Comparison of ENCODE assay signal across 24 cellular contexts in the genomic region with DNA sequence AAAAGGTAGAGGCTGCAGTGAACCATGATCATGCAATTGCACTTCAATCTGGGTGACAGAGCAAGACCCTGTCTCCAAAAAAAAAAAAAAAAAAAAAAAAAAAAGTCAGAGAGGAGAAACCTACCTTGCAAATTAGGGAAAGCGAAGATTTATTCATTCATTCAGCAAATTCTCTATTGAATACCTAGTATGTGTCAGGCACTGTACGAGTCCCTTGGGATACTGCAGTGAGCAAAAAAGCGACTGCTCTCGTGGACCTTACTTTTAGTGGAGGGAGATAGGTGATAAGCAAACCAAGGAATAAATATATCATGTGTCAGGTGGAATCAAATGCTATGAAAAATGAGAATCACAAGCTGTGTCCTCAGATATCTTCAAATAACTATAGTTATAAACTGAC.
A peak's percentile ranks its signal among the peaks of the same experiment; 100 is the strongest.
DNase-seq lines count a peak whose midpoint lies in the region; ATAC-seq, FAIRE-seq and TF ChIP-seq lines count a peak whose summit lies in the region.
"Had no signal": no experiment of that assay in that cellular context is flagged by ENCODE, and none has a peak within 500 bp of the region (broad histone marks: within the 10 kb centered on the region; RNA-seq: fewer than 3 reads in every experiment).

No MANE protein-coding gene starts in this region.

- no peak for FAIRE-seq in K562 (lab: Jason Lieb, UNC)
- FAIRE-seq: G401.6, GM12878 had no signal

- H3K27ac Mint-ChIP-seq in activated CD8-positive, alpha-beta T cell treated with anti-CD3 and anti-CD28 coated beads for 36 hours, result peak overlapping the region; percentile 40
- H3K27ac Mint-ChIP-seq in activated CD8-positive, alpha-beta T cell treated with anti-CD3 and anti-CD28 coated beads, Interleukin-2, amount 10 ng/mL, durations not matched to agents 7 days and 5 days, result no peak overlapping the region
- H3K27ac Mint-ChIP-seq in activated naive CD8-positive, alpha-beta T cell, result peak overlapping the region; percentile 52
- H3K27ac Mint-ChIP-seq in activated naive CD8-positive, alpha-beta T cell treated with anti-CD3 and anti-CD28 coated beads, Interleukin-2, amount 50 U/mL, for 24 hours, result no peak overlapping the region

- TF ChIP-seq RAD21 in K562 (CRISPR knock-in tag; conservative IDR thresholded peaks at IDR 0.05 in 1 of 2, IDR thresholded peaks at IDR 0.05 in 1 of 2), result no peak

- no peaks in the 10 kb centered on the region for H3K9me1 ChIP-seq in K562 (ENCODE audit: control insufficient read depth, insufficient read depth, low read length)

- H3K27ac ChIP-seq in PC-3 (ENCODE audit: low read length), result peak overlapping the region; percentile 56; the same call in 1 of the 2 replicates
- no peak overlapping the region for H3K27ac ChIP-seq in K562 (ENCODE audit: extremely low read depth, low read depth, low read length)
- H3K27ac ChIP-seq: RWPE1 had no signal

- H3K9me3 ChIP-seq in PC-3 (ENCODE audit: low read length), result no peaks in the 10 kb centered on the region
- no peaks in the 10 kb centered on the region for H3K9me3 ChIP-seq in K562 (replicated peaks; ENCODE audit: control insufficient read depth, insufficient read depth, low read depth, low read length)
- H3K9me3 ChIP-seq: HAP-1 had no signal

- POLR2A ChIA-PET in activated CD8-positive, alpha-beta T cell treated with anti-CD3 and anti-CD28 coated beads for 36 hours (lab: Charles Lee), result interaction anchor here (3.2 kb wide), 1 partner anchor 102 kb away, joined by 11 read pairs; the partner anchor contains the start of gene STIM1
- POLR2A ChIA-PET in activated CD8-positive, alpha-beta T cell treated with anti-CD3 and anti-CD28 coated beads, Interleukin-2, amount 10 ng/mL, durations not matched to agents 7 days and 5 days (lab: Charles Lee), result interaction anchor here (1.7 kb wide), 1 partner anchor 102 kb away, joined by 6 read pairs; the partner anchor contains the start of gene STIM1
- POLR2A ChIA-PET in PC-3 (lab: Charles Lee; ENCODE audit: unreplicated experiment), result no interaction called here
- POLR2A ChIA-PET in K562 (lab: Yijun Ruan, JAX), result no interaction called here

- H3K27me3 ChIP-seq in PC-3 (ENCODE audit: low read length) (no peaks in the 10 kb centered on the region), K562 (ENCODE audit: control insufficient read depth in 2 of 2, insufficient read depth in 2 of 2, low read length in 2 of 2) (no peaks in the 10 kb centered on the region)

- WGBS in K562 (ENCODE audit: insufficient coverage, low coverage, missing lambda C conversion rate), result 78% methylated on average over 4 of the region's 4 CpGs

- no peak for TF ChIP-seq CTCF in activated CD8-positive, alpha-beta T cell treated with anti-CD3 and anti-CD28 coated beads for 36 hours (IDR thresholded peaks at IDR 0.05)
- TF ChIP-seq CTCF in PC-3 (conservative IDR thresholded peaks at IDR 0.05; ENCODE audit: low read depth, low read length) (no peak), K562 (IDR thresholded peaks at IDR 0.05 in 2 of 3, conservative IDR thresholded peaks at IDR 0.05 in 1 of 3; ENCODE audit: insufficient read depth in 2 of 3, low read depth in 1 of 3, low read length in 3 of 3) (no peak)

- H3K4me2 ChIP-seq in PC-3 (ENCODE audit: low read length), result no peak overlapping the region
- H3K4me2 ChIP-seq in K562 (ENCODE audit: insufficient read depth, low read length), result no peak overlapping the region; the same call in 1 of the 2 replicates

- DNase-seq in activated CD8-positive, alpha-beta T cell treated with anti-CD3 and anti-CD28 coated beads for 36 hours, result no peak
- no peak for DNase-seq in activated CD8-positive, alpha-beta T cell treated with anti-CD3 and anti-CD28 coated beads, Interleukin-2, amount 10 ng/mL, durations not matched to agents 7 days and 5 days
- DNase-seq in activated naive CD8-positive, alpha-beta T cell treated with anti-CD3 and anti-CD28 coated beads, Interleukin-2, amount 50 U/mL, for 24 hours, result no peak
- DNase-seq in PC-3, result no peak
- no peak for DNase-seq in K562 (ENCODE audit: extremely low read depth in 1 of 4, low spot score in 3 of 4)
- DNase-seq in GM03348 (ENCODE audit: low spot score), result no peak
- DNase-seq: COR-L47, DMS53, GOT3, NCI-H1048, NCI-H1417 treated with DMSO at 0.1 percent for 48 hours, NCI-H1694 treated with DMSO at 0.1 percent for 48 hours, NCI-H2081, NCI-H2227 treated with DMSO at 0.1 percent for 48 hours, NCI-H526 treated with DMSO at 0.1 percent for 48 hours, SHP77 had no signal

- no peak for ATAC-seq in activated CD8-positive, alpha-beta T cell treated with anti-CD3 and anti-CD28 coated beads for 36 hours
- no peak for ATAC-seq in activated CD8-positive, alpha-beta T cell treated with anti-CD3 and anti-CD28 coated beads, Interleukin-2, amount 10 ng/mL, durations not matched to agents 7 days and 5 days
- ATAC-seq in activated naive CD8-positive, alpha-beta T cell treated with anti-CD3 and anti-CD28 coated beads, Interleukin-2, amount 50 U/mL, for 24 hours, result no peak
- ATAC-seq in PC-3 (no peak), K562 (no peak), HG03342 (IDR thresholded peaks at IDR 0.05; ENCODE audit: unreplicated experiment) (no peak)
- ATAC-seq: Panc1 had no signal

- TF ChIP-seq EP300 in K562 (IDR thresholded peaks at IDR 0.05; ENCODE audit: low read length), result no peak

- H3K4me3 ChIP-seq in PC-3 (ENCODE audit: low read length), result no peak overlapping the region
- H3K4me3 ChIP-seq in K562, result no peak overlapping the region
- H3K4me3 ChIP-seq: GM12878, HAP-1 had no signal

- H3K4me1 Mint-ChIP-seq in activated CD8-positive, alpha-beta T cell treated with anti-CD3 and anti-CD28 coated beads for 36 hours (ENCODE audit: low read depth), result peaks cover 79% of the 10 kb centered on the region
- peaks cover 81% of the 10 kb centered on the region for H3K4me1 Mint-ChIP-seq in activated CD8-positive, alpha-beta T cell treated with anti-CD3 and anti-CD28 coated beads, Interleukin-2, amount 10 ng/mL, durations not matched to agents 7 days and 5 days (ENCODE audit: low read depth)
- H3K4me1 Mint-ChIP-seq in activated naive CD8-positive, alpha-beta T cell (ENCODE audit: low read depth), result peaks cover 82% of the 10 kb centered on the region
- H3K4me1 Mint-ChIP-seq in activated naive CD8-positive, alpha-beta T cell treated with anti-CD3 and anti-CD28 coated beads, Interleukin-2, amount 50 U/mL, for 24 hours, result peaks cover 86% of the 10 kb centered on the region

- no peaks in the 10 kb centered on the region for H3K9me3 Mint-ChIP-seq in activated CD8-positive, alpha-beta T cell treated with anti-CD3 and anti-CD28 coated beads for 36 hours
- no peaks in the 10 kb centered on the region for H3K9me3 Mint-ChIP-seq in activated CD8-positive, alpha-beta T cell treated with anti-CD3 and anti-CD28 coated beads, Interleukin-2, amount 10 ng/mL, durations not matched to agents 7 days and 5 days (ENCODE audit: insufficient read depth)
- no peaks in the 10 kb centered on the region for H3K9me3 Mint-ChIP-seq in activated naive CD8-positive, alpha-beta T cell (ENCODE audit: low read depth)
- H3K9me3 Mint-ChIP-seq in activated naive CD8-positive, alpha-beta T cell treated with anti-CD3 and anti-CD28 coated beads, Interleukin-2, amount 50 U/mL, for 24 hours, result no peaks in the 10 kb centered on the region
- H3K9me3 Mint-ChIP-seq: IgD-negative memory B cell had no signal

- intact Hi-C loops in activated CD8-positive, alpha-beta T cell treated with anti-CD3 and anti-CD28 coated beads for 36 hours (cut with micrococcal nuclease), result no loop called here
- intact Hi-C loops in PC-3 (cut with micrococcal nuclease) (loop anchor here (5.0 to 10.0 kb wide), 2 partner anchors 34 to 118 kb away; no protein-coding TSS in a partner anchor), K562 (cut with micrococcal nuclease) (no loop called here)

- peaks cover 9% of the 10 kb centered on the region for H3K36me3 Mint-ChIP-seq in activated CD8-positive, alpha-beta T cell treated with anti-CD3 and anti-CD28 coated beads for 36 hours (ENCODE audit: low read depth)
- peaks cover 37% of the 10 kb centered on the region for H3K36me3 Mint-ChIP-seq in activated CD8-positive, alpha-beta T cell treated with anti-CD3 and anti-CD28 coated beads, Interleukin-2, amount 10 ng/mL, durations not matched to agents 7 days and 5 days (ENCODE audit: low read depth)
- H3K36me3 Mint-ChIP-seq in activated naive CD8-positive, alpha-beta T cell, result peaks cover 4% of the 10 kb centered on the region
- peaks cover 8% of the 10 kb centered on the region for H3K36me3 Mint-ChIP-seq in activated naive CD8-positive, alpha-beta T cell treated with anti-CD3 and anti-CD28 coated beads, Interleukin-2, amount 50 U/mL, for 24 hours (ENCODE audit: low read depth)
- H3K36me3 Mint-ChIP-seq: IgD-negative memory B cell had no signal

- no peaks in the 10 kb centered on the region for H3K9me2 ChIP-seq in PC-3 (replicated peaks; ENCODE audit: low read length)

- BruUV-seq in PC-3 (replicated peaks; lab: Mats Ljungman, UMichigan) (no TSS peak), K562 (replicated peaks; lab: Mats Ljungman, UMichigan) (no TSS peak)

- TF ChIP-seq POLR2A in K562 (conservative IDR thresholded peaks at IDR 0.05), result no peak

- H3K4me1 ChIP-seq in PC-3 (ENCODE audit: insufficient read depth, low read length), result peaks cover 48% of the 10 kb centered on the region
- peaks cover 12 to 43% of the 10 kb centered on the region in 2 experiments for H3K4me1 ChIP-seq in K562 (replicated peaks in 1 of 2; ENCODE audit: control insufficient read depth in 2 of 2, insufficient read depth in 2 of 2, low read length in 2 of 2)
- H3K4me1 ChIP-seq: HAP-1 had no signal

- no peaks in the 10 kb centered on the region for H4K20me1 ChIP-seq in PC-3 (ENCODE audit: low read length)
- H4K20me1 ChIP-seq in K562 (replicated peaks; ENCODE audit: control insufficient read depth, insufficient read depth, low read length), result no peaks in the 10 kb centered on the region

- in situ Hi-C loops in K562 (cut with MboI), result no loop called here

- no peak overlapping the region for H3K9ac ChIP-seq in PC-3 (ENCODE audit: low read length)
- no peak overlapping the region for H3K9ac ChIP-seq in K562 (ENCODE audit: insufficient read depth in 1 of 2, low read depth in 2 of 2, low read length in 2 of 2)

- H3K36me3 ChIP-seq in PC-3 (ENCODE audit: low read depth, low read length) (no peaks in the 10 kb centered on the region), K562 (ENCODE audit: control insufficient read depth, insufficient read depth, low read length) (no peaks in the 10 kb centered on the region)
- H3K36me3 ChIP-seq: HAP-1 had no signal

- no peak overlapping the region for H3K4me3 Mint-ChIP-seq in activated CD8-positive, alpha-beta T cell treated with anti-CD3 and anti-CD28 coated beads for 36 hours
- H3K4me3 Mint-ChIP-seq in activated CD8-positive, alpha-beta T cell treated with anti-CD3 and anti-CD28 coated beads, Interleukin-2, amount 10 ng/mL, durations not matched to agents 7 days and 5 days, result no peak overlapping the region
- H3K4me3 Mint-ChIP-seq in activated naive CD8-positive, alpha-beta T cell, result no peak overlapping the region
- no peak overlapping the region for H3K4me3 Mint-ChIP-seq in activated naive CD8-positive, alpha-beta T cell treated with anti-CD3 and anti-CD28 coated beads, Interleukin-2, amount 50 U/mL, for 24 hours

- no peak overlapping the region for H2AFZ ChIP-seq in PC-3 (ENCODE audit: low read length)
- H2AFZ ChIP-seq in K562 (ENCODE audit: low read depth, low read length), result no peak overlapping the region

- CTCF ChIA-PET in activated CD8-positive, alpha-beta T cell treated with anti-CD3 and anti-CD28 coated beads for 36 hours (lab: Charles Lee), result no interaction called here
- CTCF ChIA-PET in activated CD8-positive, alpha-beta T cell treated with anti-CD3 and anti-CD28 coated beads, Interleukin-2, amount 10 ng/mL, durations not matched to agents 7 days and 5 days (lab: Charles Lee), result interaction anchor here (0.7 to 1.9 kb wide), 2 partner anchors 102 to 116 kb away, joined by 3 to 10 read pairs; partner anchors contain the start of gene STIM1
- CTCF ChIA-PET in PC-3 (lab: Charles Lee), result no interaction called here
- CTCF ChIA-PET in K562 (lab: Yijun Ruan, JAX; ENCODE audit: low intra/inter-chr PET ratio), result interaction anchor here (0.6 kb wide), 1 partner anchor 106 kb away, joined by 3 read pairs; no protein-coding TSS in a partner anchor

- no peaks in the 10 kb centered on the region for H3K27me3 Mint-ChIP-seq in activated CD8-positive, alpha-beta T cell treated with anti-CD3 and anti-CD28 coated beads for 36 hours
- H3K27me3 Mint-ChIP-seq in activated CD8-positive, alpha-beta T cell treated with anti-CD3 and anti-CD28 coated beads, Interleukin-2, amount 10 ng/mL, durations not matched to agents 7 days and 5 days (ENCODE audit: low read depth), result no peaks in the 10 kb centered on the region
- H3K27me3 Mint-ChIP-seq in activated naive CD8-positive, alpha-beta T cell, result no peaks in the 10 kb centered on the region
- H3K27me3 Mint-ChIP-seq in activated naive CD8-positive, alpha-beta T cell treated with anti-CD3 and anti-CD28 coated beads, Interleukin-2, amount 50 U/mL, for 24 hours, result no peaks in the 10 kb centered on the region
- H3K27me3 Mint-ChIP-seq: IgD-negative memory B cell had no signal

- 0 out of 2 replicates have a peak, but pooled peaks cover 5% of the 10 kb centered on the region for H3K79me2 ChIP-seq in PC-3 (ENCODE audit: low read length)
- H3K79me2 ChIP-seq in K562 (ENCODE audit: control insufficient read depth, insufficient read depth, low read length), result peaks cover 46% of the 10 kb centered on the region

- peaks cover 5% of the 10 kb centered on the region for H3F3A ChIP-seq in PC-3 (ENCODE audit: low read length, unreplicated experiment)

Comparison
In these comparisons a context has a peak if more than half of its experiments do, and no peak if none do; other contexts are left out.
1. H3K27ac Mint-ChIP-seq: peak in activated CD8-positive, alpha-beta T cell treated with anti-CD3 and anti-CD28 coated beads for 36 hours (single experiment) and activated naive CD8-positive, alpha-beta T cell (single experiment); none in activated CD8-positive, alpha-beta T cell treated with anti-CD3 and anti-CD28 coated beads, Interleukin-2, amount 10 ng/mL, durations not matched to agents 7 days and 5 days (single experiment) and activated naive CD8-positive, alpha-beta T cell treated with anti-CD3 and anti-CD28 coated beads, Interleukin-2, amount 50 U/mL, for 24 hours (single experiment).
2. CTCF ChIA-PET loops: an anchor here in activated CD8-positive, alpha-beta T cell treated with anti-CD3 and anti-CD28 coated beads, Interleukin-2, amount 10 ng/mL, durations not matched to agents 7 days and 5 days (0.7 to 1.9 kb wide) and K562 (0.6 kb wide); none called in activated CD8-positive, alpha-beta T cell treated with anti-CD3 and anti-CD28 coated beads for 36 hours and PC-3.
3. POLR2A ChIA-PET loops: an anchor here in activated CD8-positive, alpha-beta T cell treated with anti-CD3 and anti-CD28 coated beads for 36 hours (3.2 kb wide) and activated CD8-positive, alpha-beta T cell treated with anti-CD3 and anti-CD28 coated beads, Interleukin-2, amount 10 ng/mL, durations not matched to agents 7 days and 5 days (1.7 kb wide); none called in PC-3 and K562.